In genomic region chr10:117755615-117756014, GRCh38 we compare ENCODE assay signal across 17 cellular contexts.
"Had no signal": no experiment of that assay in that cellular context is flagged by ENCODE, and none has a peak within 500 bp of the region (broad histone marks: within the 10 kb centered on the region; RNA-seq: fewer than 3 reads in every experiment).

No MANE protein-coding gene starts in this region.

- H3K4me3 ChIP-seq: hepatocyte, stomach, thoracic aorta, transverse colon had no signal

- DNase-seq: effector memory CD4-positive, alpha-beta T cell; foreskin keratinocyte; kidney; left cardiac atrium; left ventricle myocardium superior; mesendoderm; naive B cell; right cardiac atrium; small intestine; stimulated activated CD4-positive, alpha-beta T cell treated with anti-CD3 and anti-CD28 coated beads, Interleukin-12 subunit alpha, Interleukin-12 subunit beta, amount 100 ng/mL, for 4 hours; stimulated activated naive CD4-positive, alpha-beta T cell; stomach; substantia nigra; transverse colon had no signal

- H3K36me3 ChIP-seq: neutrophil, stomach, thoracic aorta, transverse colon had no signal

- ATAC-seq: foreskin keratinocyte, left cardiac atrium, left ventricle myocardium superior, right cardiac atrium had no signal

- H3K9me3 ChIP-seq: neutrophil, stomach, thoracic aorta, transverse colon had no signal

- H3K4me2 ChIP-seq: hepatocyte had no signal

- H3K27me3 ChIP-seq: foreskin keratinocyte had no signal

- H3K27ac ChIP-seq: foreskin keratinocyte, hepatocyte, neutrophil, stomach, thoracic aorta, transverse colon had no signal

- H3K79me2 ChIP-seq: hepatocyte had no signal

- H3K4me1 ChIP-seq: foreskin keratinocyte, stomach, transverse colon had no signal

- H2AFZ ChIP-seq: hepatocyte had no signal
